ENCODE assay signal across 17 cellular contexts in genomic region chr10:132992433-132993215, GRCh38.
"Had no signal": no experiment of that assay in that cellular context is flagged by ENCODE, and none has a peak within 500 bp of the region (broad histone marks: within the 10 kb centered on the region; RNA-seq: fewer than 3 reads in every experiment).

No MANE protein-coding gene starts in this region.

- FAIRE-seq: pancreas, urothelium cell line had no signal

- H3K4me3 ChIP-seq: esophagus squamous epithelium, gastroesophageal sphincter, lung, neural progenitor cell, pancreas, prostate gland, sigmoid colon, skin epidermis, thyroid gland had no signal

- H3K4me2 ChIP-seq: neural progenitor cell had no signal

- H3K9me3 ChIP-seq: esophagus squamous epithelium, gastroesophageal sphincter, pancreas, prostate gland, sigmoid colon, thyroid gland had no signal

- H2AFZ ChIP-seq: neural progenitor cell had no signal

- H3K9ac ChIP-seq: neural progenitor cell had no signal

- H3K4me1 ChIP-seq: neural progenitor cell, pancreas, prostate gland, sigmoid colon, thyroid gland had no signal

- H3K36me3 ChIP-seq: esophagus squamous epithelium, gastroesophageal sphincter, neural progenitor cell, pancreas, prostate gland, sigmoid colon, thyroid gland had no signal

- ATAC-seq: gastroesophageal sphincter, pancreas had no signal

- H3K27me3 ChIP-seq: neural progenitor cell, pancreas, thyroid gland had no signal

- DNase-seq: esophagus squamous epithelium; foreskin fibroblast; glutamatergic neuron; mesenchymal stem cell; midbrain; occipital lobe; stimulated activated CD4-positive, alpha-beta T cell treated with anti-CD3 and anti-CD28 coated beads, Interleukin-12 subunit alpha, Interleukin-12 subunit beta, amount 100 ng/mL, for 4 hours; stimulated activated naive CD4-positive, alpha-beta T cell treated with Interleukin-2 at 50 U/mL for 16 hours; thyroid gland had no signal

- H3K27ac ChIP-seq: esophagus squamous epithelium, gastroesophageal sphincter, neural progenitor cell, pancreas, prostate gland, sigmoid colon, skin epidermis, thyroid gland had no signal
